In genomic region chr5:142945845-142946244, GRCh38 we compare ENCODE assay signal across 24 cellular contexts.
"Had no signal": no experiment of that assay in that cellular context is flagged by ENCODE, and none has a peak within 500 bp of the region (broad histone marks: within the 10 kb centered on the region; RNA-seq: fewer than 3 reads in every experiment).

No MANE protein-coding gene starts in this region.

- H3K27ac Mint-ChIP-seq: activated CD4-positive, alpha-beta memory T cell treated with anti-CD3 and anti-CD28 coated beads, Interleukin-2, amount 10 ng/mL, durations not matched to agents 7 days and 5 days; activated naive CD4-positive, alpha-beta T cell treated with anti-CD3 and anti-CD28 coated beads, Interleukin-2, amount 10 ng/mL, durations not matched to agents 7 days and 5 days; activated naive CD4-positive, alpha-beta T cell treated with anti-CD3 and anti-CD28 coated beads, Interleukin-2, amount 50 U/mL, for 72 hours; activated naive CD8-positive, alpha-beta T cell treated with anti-CD3 and anti-CD28 coated beads, Interleukin-2, amount 10 ng/mL, durations not matched to agents 7 days and 5 days; activated T-cell treated with anti-CD3 and anti-CD28 coated beads, Interleukin-2, amount 50 U/mL, for 24 hours; activated T-cell treated with anti-CD3 and anti-CD28 coated beads, Interleukin-2, amount 50 U/mL, for 72 hours; endodermal cell; WTC11 had no signal

- H3K4me1 ChIP-seq: colonic mucosa had no signal

- H3K36me3 Mint-ChIP-seq: activated naive CD4-positive, alpha-beta T cell treated with anti-CD3 and anti-CD28 coated beads, Interleukin-2, amount 50 U/mL, for 72 hours; WTC11 had no signal

- H3K27me3 Mint-ChIP-seq: activated CD4-positive, alpha-beta memory T cell treated with anti-CD3 and anti-CD28 coated beads, Interleukin-2, amount 10 ng/mL, durations not matched to agents 7 days and 5 days; activated CD4-positive, alpha-beta T cell treated with anti-CD3 and anti-CD28 coated beads, Interleukin-2, amount 10 ng/mL, durations not matched to agents 7 days and 5 days; activated naive CD4-positive, alpha-beta T cell treated with anti-CD3 and anti-CD28 coated beads, Interleukin-2, amount 10 ng/mL, durations not matched to agents 7 days and 5 days; activated naive CD8-positive, alpha-beta T cell treated with anti-CD3 and anti-CD28 coated beads, Interleukin-2, amount 10 ng/mL, durations not matched to agents 7 days and 5 days; activated T-cell treated with anti-CD3 and anti-CD28 coated beads, Interleukin-2, amount 50 U/mL, for 24 hours had no signal

- H3K4me3 Mint-ChIP-seq: activated CD4-positive, alpha-beta memory T cell treated with anti-CD3 and anti-CD28 coated beads, Interleukin-2, amount 10 ng/mL, durations not matched to agents 7 days and 5 days; activated CD4-positive, alpha-beta T cell treated with anti-CD3 and anti-CD28 coated beads, Interleukin-2, amount 10 ng/mL, durations not matched to agents 7 days and 5 days; activated naive CD4-positive, alpha-beta T cell treated with anti-CD3 and anti-CD28 coated beads, Interleukin-2, amount 10 ng/mL, durations not matched to agents 7 days and 5 days; activated naive CD8-positive, alpha-beta T cell treated with anti-CD3 and anti-CD28 coated beads, Interleukin-2, amount 10 ng/mL, durations not matched to agents 7 days and 5 days; activated T-cell treated with anti-CD3 and anti-CD28 coated beads, Interleukin-2, amount 50 U/mL, for 24 hours; activated T-cell treated with anti-CD3 and anti-CD28 coated beads, Interleukin-2, amount 50 U/mL, for 72 hours; endodermal cell; WTC11 had no signal

- H3K9me3 Mint-ChIP-seq: activated CD4-positive, alpha-beta memory T cell treated with anti-CD3 and anti-CD28 coated beads, Interleukin-2, amount 10 ng/mL, durations not matched to agents 7 days and 5 days; activated CD4-positive, alpha-beta T cell treated with anti-CD3 and anti-CD28 coated beads, Interleukin-2, amount 10 ng/mL, durations not matched to agents 7 days and 5 days; activated naive CD4-positive, alpha-beta T cell treated with anti-CD3 and anti-CD28 coated beads, Interleukin-2, amount 10 ng/mL, durations not matched to agents 7 days and 5 days; activated T-cell treated with anti-CD3 and anti-CD28 coated beads, Interleukin-2, amount 50 U/mL, for 24 hours; activated T-cell treated with anti-CD3 and anti-CD28 coated beads, Interleukin-2, amount 50 U/mL, for 72 hours; endodermal cell; WTC11 had no signal

- H3K27ac ChIP-seq: ascending aorta, brain microvascular endothelial cell, colonic mucosa, VCaP had no signal

- H3K27me3 ChIP-seq: ascending aorta, brain microvascular endothelial cell, colonic mucosa had no signal

- DNase-seq: activated CD4-positive, alpha-beta memory T cell treated with anti-CD3 and anti-CD28 coated beads, Interleukin-2, amount 10 ng/mL, durations not matched to agents 7 days and 5 days; activated CD4-positive, alpha-beta T cell treated with anti-CD3 and anti-CD28 coated beads for 1 hour; activated CD4-positive, alpha-beta T cell treated with anti-CD3 and anti-CD28 coated beads for 4 hours; activated CD4-positive, alpha-beta T cell treated with anti-CD3 and anti-CD28 coated beads, Interleukin-2, amount 10 ng/mL, durations not matched to agents 7 days and 5 days; activated CD4-positive, alpha-beta T cell treated with anti-CD3 and anti-CD28 coated beads, Interleukin-2, amount 50 U/mL, for 4 hours; activated CD8-positive, alpha-beta memory T cell treated with anti-CD3 and anti-CD28 coated beads, Interleukin-2, amount 50 U/mL, for 48 hours; activated gamma-delta T cell; activated naive CD4-positive, alpha-beta T cell; activated naive CD4-positive, alpha-beta T cell treated with anti-CD3 and anti-CD28 coated beads, Interleukin-2, amount 10 ng/mL, durations not matched to agents 7 days and 5 days; activated naive CD8-positive, alpha-beta T cell treated with anti-CD3 and anti-CD28 coated beads, Interleukin-2, amount 10 ng/mL, durations not matched to agents 7 days and 5 days; activated T-cell treated with anti-CD3 and anti-CD28 coated beads for 4 hours; activated T-cell treated with anti-CD3 and anti-CD28 coated beads, Interleukin-2, amount 50 U/mL, for 24 hours; activated T-cell treated with anti-CD3 and anti-CD28 coated beads, Interleukin-2, amount 50 U/mL, for 72 hours; brain microvascular endothelial cell; colonic mucosa; effector CD8-positive, alpha-beta T cell; endodermal cell; foreskin fibroblast; head of caudate nucleus had no signal

- H3K36me3 ChIP-seq: ascending aorta, brain microvascular endothelial cell had no signal

- H3K4me1 Mint-ChIP-seq: WTC11 had no signal

- H3K4me3 ChIP-seq: ascending aorta, colonic mucosa had no signal

- ATAC-seq: activated naive CD4-positive, alpha-beta T cell treated with anti-CD3 and anti-CD28 coated beads, Interleukin-2, amount 50 U/mL, for 72 hours; activated T-cell treated with anti-CD3 and anti-CD28 coated beads, Interleukin-2, amount 50 U/mL, for 72 hours; esophagus mucosa; WTC11 had no signal

- H3K9me3 ChIP-seq: ascending aorta, colonic mucosa had no signal
